Comparison of ENCODE assay signal across 24 cellular contexts in the genomic region with DNA sequence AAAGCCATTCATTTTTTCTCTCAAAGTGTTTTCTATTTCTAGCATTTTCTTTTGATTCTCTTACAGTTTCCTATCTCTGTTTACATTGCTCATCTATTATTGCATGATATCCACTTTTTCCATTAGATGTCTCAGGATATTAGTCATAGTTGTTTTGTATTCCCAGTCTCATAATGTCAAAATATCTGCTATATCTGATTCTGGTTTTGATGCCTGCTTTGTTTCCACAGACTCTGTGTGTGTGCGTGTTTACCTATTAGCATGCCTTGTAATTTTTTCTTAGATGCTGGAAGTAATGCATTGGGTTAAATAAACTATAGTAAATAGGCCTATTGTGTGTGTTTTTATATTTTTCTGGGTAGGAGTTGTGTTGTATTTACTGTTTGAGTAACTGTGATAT.
"Had no signal": no experiment of that assay in that cellular context is flagged by ENCODE, and none has a peak within 500 bp of the region (broad histone marks: within the 10 kb centered on the region; RNA-seq: fewer than 3 reads in every experiment).

No MANE protein-coding gene starts in this region.

- H3K4me3 ChIP-seq: ascending aorta, body of pancreas, MG63, PC-9 had no signal

- DNase-seq: activated CD4-positive, alpha-beta T cell treated with anti-CD3 and anti-CD28 coated beads for 1 hour; activated CD4-positive, alpha-beta T cell treated with anti-CD3 and anti-CD28 coated beads, Interleukin-2, amount 10 ng/mL, durations not matched to agents 24 days and 14 days; activated CD4-positive, alpha-beta T cell treated with anti-CD3 and anti-CD28 coated beads, Interleukin-2, amount 50 U/mL, for 48 hours; activated CD8-positive, alpha-beta memory T cell treated with anti-CD3 and anti-CD28 coated beads, Interleukin-2, amount 10 ng/mL, durations not matched to agents 7 days and 5 days; activated effector memory CD4-positive, alpha-beta T cell treated with Interleukin-2 at 50 U/mL for 16 hours; activated naive CD4-positive, alpha-beta T cell; activated T-cell treated with anti-CD3 and anti-CD28 coated beads, Interleukin-2, amount 50 U/mL, for 24 hours; amniotic stem cell; body of pancreas; MG63; MV-4-11; NCI-H1092 treated with DMSO at 0.1 percent for 48 hours; NCI-H1417 treated with DMSO at 0.1 percent for 48 hours; NCI-H1694 treated with DMSO at 0.1 percent for 48 hours; NCI-H2029 treated with DMSO at 0.1 percent for 48 hours; NCI-H345; NCI-H510A treated with DMSO at 0.1 percent for 48 hours; NCI-H69; PC-9; SHP77 treated with DMSO at 0.1 percent for 48 hours; T-helper 17 cell; T-helper 9 cell had no signal

- H3K9me3 ChIP-seq: body of pancreas, MG63 had no signal

- H3K27ac ChIP-seq: ascending aorta, body of pancreas, KMS-11, PC-9 had no signal

- H3K36me3 ChIP-seq: ascending aorta, MG63 had no signal

- H3K4me1 ChIP-seq: ascending aorta, body of pancreas had no signal

- H3K27me3 ChIP-seq: ascending aorta, body of pancreas, MG63 had no signal
